In genomic region chr6:25086500-25087091, GRCh38 we compare ENCODE assay signal across 24 cellular contexts.
DNase-seq lines count a peak whose midpoint lies in the region; ATAC-seq and TF ChIP-seq lines count a peak whose summit lies in the region.
"Had no signal": no experiment of that assay in that cellular context is flagged by ENCODE, and none has a peak within 500 bp of the region (broad histone marks: within the 10 kb centered on the region; RNA-seq: fewer than 3 reads in every experiment).

No MANE protein-coding gene starts in this region.

- peaks cover 57% of the 10 kb centered on the region for H3K36me3 ChIP-seq in left ventricle myocardium inferior
- peaks cover 0 to 28% of the 10 kb centered on the region in 2 donors for H3K36me3 ChIP-seq in gastroesophageal sphincter
- H3K36me3 ChIP-seq in stomach: peaks cover 0 to 48% (median 24%) of the 10 kb centered on the region in 4 donors
- peaks cover 10 to 54% (median 53%) of the 10 kb centered on the region in 3 donors for H3K36me3 ChIP-seq in tibial artery
- H3K36me3 ChIP-seq: gastrocnemius medialis had no signal

- no peak overlapping the region for H3K27ac Mint-ChIP-seq in H9
- H3K27ac Mint-ChIP-seq: activated B cell treated with CpG ODN at 0.5 μM for 24 hours; memory B cell; stimulated activated memory B cell treated with anti-CD40 and anti-IgM and Interleukin-4, amounts not matched to agents 10 μg/mL and 1 μg/mL and 100 μg/mL, for 72 hours had no signal

- H4K5ac ChIP-seq in H9 (ENCODE audit: insufficient read length, low read depth, low read length): no peak overlapping the region

- TF ChIP-seq EP300 in gastroesophageal sphincter (IDR thresholded peaks at IDR 0.05): no peak
- TF ChIP-seq EP300 in stomach (IDR thresholded peaks at IDR 0.05): no peak

- H3K4me3 ChIP-seq in left ventricle myocardium inferior: no peak overlapping the region
- H3K4me3 ChIP-seq in gastroesophageal sphincter: no peak overlapping the region
- H3K4me3 ChIP-seq in stomach: no peak overlapping the region
- no peak overlapping the region for H3K4me3 ChIP-seq in tibial artery
- H3K4me3 ChIP-seq: breast epithelium, gastrocnemius medialis, smooth muscle cell, testis had no signal

- no peak overlapping the region for H2BK120ac ChIP-seq in H9 (ENCODE audit: low read depth, low read length, poor library complexity, severe bottlenecking)

- H3K9me3 Mint-ChIP-seq in H9: no peaks in the 10 kb centered on the region
- H3K9me3 Mint-ChIP-seq: activated B cell treated with CpG ODN at 0.5 μM for 24 hours; memory B cell; stimulated activated memory B cell treated with anti-CD40 and anti-IgM and Interleukin-4, amounts not matched to agents 10 μg/mL and 1 μg/mL and 100 μg/mL, for 72 hours had no signal

- H3K27ac ChIP-seq in left ventricle myocardium inferior (replicated peaks) (peak overlapping the region; percentile 78), H9 (ENCODE audit: insufficient read length, low read depth, low read length) (no peak overlapping the region), gastroesophageal sphincter (peak overlapping the region in 3 of 4 donors; percentile 16 to 60 (median 36)), stomach (peak overlapping the region in 3 of 5 donors; percentile 11 to 20 (median 14)), tibial artery (no peak overlapping the region)
- H3K27ac ChIP-seq: testis had no signal

- no peak overlapping the region for H2BK20ac ChIP-seq in H9 (ENCODE audit: low read depth, low read length, poor library complexity, severe bottlenecking)

- H2BK12ac ChIP-seq in H9 (ENCODE audit: insufficient read length, low read depth, low read length): no peak overlapping the region

- no peak overlapping the region for H3K23ac ChIP-seq in H9 (ENCODE audit: insufficient read length, low read depth, low read length)

- H3K14ac ChIP-seq in H9 (ENCODE audit: insufficient read depth, low read length): no peak overlapping the region

- no peak overlapping the region for H3K4me2 ChIP-seq in H9 (ENCODE audit: insufficient read depth, insufficient read length, low read length)
- H3K4me2 ChIP-seq: smooth muscle cell had no signal

- H3K4me1 Mint-ChIP-seq in H9: peaks cover 0 to 11% of the 10 kb centered on the region in 2 experiments; a peak in 3 of 4 replicates

- no peaks in the 10 kb centered on the region for H4K20me1 ChIP-seq in H9 (ENCODE audit: control insufficient read depth, insufficient read depth, insufficient read length)

- H3T11ph ChIP-seq in H9 (ENCODE audit: low read length): no peak overlapping the region

- no peaks in the 10 kb centered on the region for H3K27me3 ChIP-seq in left ventricle myocardium inferior (ENCODE audit: low read depth)
- H3K27me3 ChIP-seq in H9 (ENCODE audit: insufficient read depth, low read length): no peaks in the 10 kb centered on the region
- no peaks in the 10 kb centered on the region for H3K27me3 ChIP-seq in gastroesophageal sphincter
- no peaks in the 10 kb centered on the region for H3K27me3 ChIP-seq in stomach
- no peaks in the 10 kb centered on the region for H3K27me3 ChIP-seq in tibial artery
- H3K27me3 ChIP-seq: breast epithelium, gastrocnemius medialis, testis had no signal

- no peaks in the 10 kb centered on the region for H3K9me3 ChIP-seq in left ventricle myocardium inferior (replicated peaks)
- H3K9me3 ChIP-seq in H9 (ENCODE audit: control insufficient read depth, low read depth, low read length): no peaks in the 10 kb centered on the region
- H3K9me3 ChIP-seq in gastroesophageal sphincter: no peaks in the 10 kb centered on the region
- H3K9me3 ChIP-seq in stomach: no peaks in the 10 kb centered on the region
- H3K9me3 ChIP-seq in tibial artery: no peaks in the 10 kb centered on the region
- H3K9me3 ChIP-seq: breast epithelium, gastrocnemius medialis, testis had no signal

- ATAC-seq in Right ventricle myocardium superior (ENCODE audit: poor library complexity) (no peak), gastroesophageal sphincter (no peak), left colon (no peak)
- ATAC-seq: PC-3; stimulated activated memory B cell treated with anti-CD40 and anti-IgM and Interleukin-4, amounts not matched to agents 10 μg/mL and 1 μg/mL and 100 μg/mL, for 72 hours had no signal

- no peaks in the 10 kb centered on the region for H3K27me3 Mint-ChIP-seq in H9 (ENCODE audit: low read depth)
- H3K27me3 Mint-ChIP-seq: activated B cell treated with CpG ODN at 0.5 μM for 24 hours; memory B cell; stimulated activated memory B cell treated with anti-CD40 and anti-IgM and Interleukin-4, amounts not matched to agents 10 μg/mL and 1 μg/mL and 100 μg/mL, for 72 hours had no signal

- H3K18ac ChIP-seq in H9 (ENCODE audit: insufficient read length, low read depth, low read length): no peak overlapping the region

- H2BK15ac ChIP-seq in H9 (ENCODE audit: low read depth, low read length): no peak overlapping the region

- no peaks in the 10 kb centered on the region for H3K23me2 ChIP-seq in H9 (ENCODE audit: insufficient read length, low read depth, low read length, poor library complexity, severe bottlenecking)

- no peak overlapping the region for H2AFZ ChIP-seq in H9 (ENCODE audit: low read length)

- no peak for DNase-seq in left ventricle myocardium inferior
- DNase-seq in Right ventricle myocardium superior: no peak
- DNase-seq in H9: peak; percentile 34
- no peak for DNase-seq in stomach
- DNase-seq in tibial artery: no peak
- DNase-seq in NCI-H510A (lab: John Stamatoyannopoulos, UW): no peak
- DNase-seq in left colon: no peak
- DNase-seq: activated B cell treated with CpG ODN at 0.5 μM for 24 hours; activated effector memory CD4-positive, alpha-beta T cell treated with anti-CD3 and anti-CD28 coated beads, Interleukin-2, amount 50 U/mL, for 16 hours; effector memory CD4-positive, alpha-beta T cell; gastrocnemius medialis; NCI-H1105 treated with DMSO at 0.1 percent for 48 hours; NCI-H2029 treated with DMSO at 0.1 percent for 48 hours; NCI-H226; NCI-H82; PC-3; SHP77; stimulated activated CD4-positive, alpha-beta T cell treated with anti-CD3 and anti-CD28 coated beads, Interleukin-2, amount 100 ng/mL, for 48 hours; testis had no signal

- intact Hi-C loops in left ventricle myocardium inferior (cut with micrococcal nuclease): loop anchor here (5.0 kb wide), 1 partner anchor 51 kb away; no protein-coding TSS in a partner anchor
- intact Hi-C loops in Right ventricle myocardium superior (cut with DNase I): no loop called here
- intact Hi-C loops in stomach (cut with DNase I; ENCODE audit: low total_unique reads): no loop called here
- intact Hi-C loops in tibial artery (cut with DNase I; ENCODE audit: low total_unique reads): loop anchor here (5.0 kb wide), 1 partner anchor 684 kb away; the partner anchor contains the start of gene MRS2
- intact Hi-C loops in left colon (cut with DNase I, micrococcal nuclease): no loop called here

- TF ChIP-seq CTCF in left ventricle myocardium inferior (IDR thresholded peaks at IDR 0.05; ENCODE audit: borderline replicate concordance): no peak
- TF ChIP-seq CTCF in H9 (conservative IDR thresholded peaks at IDR 0.05): no peak
- TF ChIP-seq CTCF in gastroesophageal sphincter (IDR thresholded peaks at IDR 0.05): no peak
- no peak for TF ChIP-seq CTCF in stomach (IDR thresholded peaks at IDR 0.05)
- no peak for TF ChIP-seq CTCF in tibial artery (IDR thresholded peaks at IDR 0.05)

- no peak overlapping the region for H2AK5ac ChIP-seq in H9 (ENCODE audit: insufficient read length, low read length)

- no peak overlapping the region for H3K4me3 Mint-ChIP-seq in H9
- H3K4me3 Mint-ChIP-seq: activated B cell treated with CpG ODN at 0.5 μM for 24 hours; stimulated activated memory B cell treated with anti-CD40 and anti-IgM and Interleukin-4, amounts not matched to agents 10 μg/mL and 1 μg/mL and 100 μg/mL, for 72 hours had no signal

- no peak overlapping the region for H2BK5ac ChIP-seq in H9 (ENCODE audit: insufficient read length, low read length)

- H4K91ac ChIP-seq in H9 (ENCODE audit: insufficient read length, low read depth, low read length): no peak overlapping the region

- no peak overlapping the region for H3K4ac ChIP-seq in H9 (ENCODE audit: low read depth, low read length)

- WGBS in H9 (ENCODE audit: extremely low coverage, insufficient read length, low lambda C conversion rate): no CpG with 5 or more reads among the region's 9 CpGs
- 67% methylated on average over 2 of the region's 9 CpGs; no CpG with 5 or more reads in 1 of the 2 donors for WGBS in gastroesophageal sphincter (ENCODE audit: low coverage in 1 of 2), 2 donors
- 71 to 90% (median 84%) methylated on average over 9 of the region's 9 CpGs for whole genome bisulfite sequencing in stomach, 5 donors

- no peak overlapping the region for H4K8ac ChIP-seq in H9 (replicated peaks; ENCODE audit: insufficient read length, low read depth, low read length)

- H3K9ac ChIP-seq in H9 (ENCODE audit: extremely low read depth, insufficient read length, low read length): no peak overlapping the region

- no peaks in the 10 kb centered on the region for H3K36me3 Mint-ChIP-seq in H9 (ENCODE audit: insufficient read depth in 1 of 3, low read depth in 3 of 3)

- peaks cover 1% of the 10 kb centered on the region; the same call in 1 of the 2 replicates for H3K79me2 ChIP-seq in H9 (ENCODE audit: insufficient read depth, low read length)

- H3K4me1 ChIP-seq in left ventricle myocardium inferior (peaks cover 69% of the 10 kb centered on the region), H9 (ENCODE audit: insufficient read depth, low read length) (peaks cover 5% of the 10 kb centered on the region; the same call in 1 of the 2 replicates), gastroesophageal sphincter (no peaks in the 10 kb centered on the region), stomach (peaks cover 0 to 11% (median 7%) of the 10 kb centered on the region in 4 donors), tibial artery (no peaks in the 10 kb centered on the region)
- H3K4me1 ChIP-seq: breast epithelium, gastrocnemius medialis, testis had no signal

- no peak for TF ChIP-seq POLR2A in gastroesophageal sphincter (IDR thresholded peaks at IDR 0.05)
- no peak for TF ChIP-seq POLR2A in stomach (IDR thresholded peaks at IDR 0.05)

- no peak overlapping the region for H3K56ac ChIP-seq in H9 (ENCODE audit: insufficient read length, low read depth, low read length)

- no peaks in the 10 kb centered on the region for H3K79me1 ChIP-seq in H9 (ENCODE audit: insufficient read depth, low read depth, low read length, poor library complexity, severe bottlenecking)

Comparison
In these comparisons a context has a peak if more than half of its experiments do, and no peak if none do; other contexts are left out.
1. intact Hi-C loops: an anchor here in left ventricle myocardium inferior (5.0 kb wide) and tibial artery (5.0 kb wide); none called in Right ventricle myocardium superior, stomach and left colon.
2. H3K27ac ChIP-seq: peak in left ventricle myocardium inferior (single experiment), gastroesophageal sphincter (3 of 4) and stomach (3 of 5); none in H9 (single experiment) and tibial artery (0 of 2).